8 cellular contexts compared by ENCODE assay signal in genomic region chr9:91193658-91194391, GRCh38.
DNase-seq lines count a peak whose midpoint lies in the region; ATAC-seq and TF ChIP-seq lines count a peak whose summit lies in the region.

No MANE protein-coding gene starts in this region.

- peaks cover 39% of the 10 kb centered on the region for H3K4me1 Mint-ChIP-seq in activated T-cell treated with anti-CD3 and anti-CD28 coated beads, Interleukin-2, amount 50 U/mL, for 4 hours (ENCODE audit: low read depth)

- no peaks in the 10 kb centered on the region for H3K36me3 Mint-ChIP-seq in activated T-cell treated with anti-CD3 and anti-CD28 coated beads, Interleukin-2, amount 50 U/mL, for 4 hours (ENCODE audit: insufficient read depth)

- TF ChIP-seq CTCF in A673 (conservative IDR thresholded peaks at IDR 0.05; ENCODE audit: low read depth, low read length) = no peak; the same call in 1 of the 2 replicates
- peak; percentile 17; the same call in 1 of the 2 replicates for TF ChIP-seq CTCF in OCI-LY3 (IDR thresholded peaks at IDR 0.05; ENCODE audit: low read depth, low read length)
- TF ChIP-seq CTCF in esophagus muscularis mucosa (IDR thresholded peaks at IDR 0.05) = no peak

- DNase-seq in A673 (ENCODE audit: low spot score) (peak; percentile 75), esophagus muscularis mucosa (ENCODE audit: extremely low spot score) (peak; percentile 95), myocyte (ENCODE audit: low read depth) (peak; percentile 92)
- peak; percentile 70 for DNase-seq in activated T-cell treated with anti-CD3 and anti-CD28 coated beads, Interleukin-2, amount 50 U/mL, for 4 hours
- DNase-seq in stimulated activated CD8-positive, alpha-beta memory T cell treated with anti-CD3 and anti-CD28 coated beads, Interleukin-7, amount 100 ng/mL, for 24 hours (ENCODE audit: low read depth) = peak; percentile 65

- H3K9me3 ChIP-seq in A673 (ENCODE audit: low read depth, low read length, poor library complexity, severe bottlenecking) (no peaks in the 10 kb centered on the region), OCI-LY3 (ENCODE audit: insufficient read depth, low read length) (no peaks in the 10 kb centered on the region), esophagus muscularis mucosa (no peaks in the 10 kb centered on the region)

- peak overlapping the region; percentile 73 for H2AFZ ChIP-seq in OCI-LY3 (ENCODE audit: low read depth, low read length)

- peak; percentile 33 for TF ChIP-seq EP300 in esophagus muscularis mucosa (IDR thresholded peaks at IDR 0.05)

- H3K27me3 Mint-ChIP-seq in activated T-cell treated with anti-CD3 and anti-CD28 coated beads, Interleukin-2, amount 50 U/mL, for 4 hours (ENCODE audit: low read depth) = no peaks in the 10 kb centered on the region

- ATAC-seq in GM18867 (IDR thresholded peaks at IDR 0.05; ENCODE audit: unreplicated experiment) = peak; percentile 79
- ATAC-seq in HG03175 (IDR thresholded peaks at IDR 0.05; ENCODE audit: unreplicated experiment) = peak; percentile 55
- ATAC-seq in activated T-cell treated with anti-CD3 and anti-CD28 coated beads, Interleukin-2, amount 50 U/mL, for 4 hours = peak; percentile 59

- POLR2A ChIA-PET in A673 (lab: Charles Lee; ENCODE audit: low non-redundant PET) = interaction anchor here (0.7 kb wide), 1 partner anchor 144 kb away, joined by 5 read pairs; no protein-coding TSS in a partner anchor

- peak overlapping the region; percentile 75 for H3K4me3 Mint-ChIP-seq in activated T-cell treated with anti-CD3 and anti-CD28 coated beads, Interleukin-2, amount 50 U/mL, for 4 hours

- H3K27me3 ChIP-seq in A673 (replicated peaks; ENCODE audit: insufficient read depth, low read depth, low read length, poor library complexity) (no peaks in the 10 kb centered on the region), OCI-LY3 (ENCODE audit: low read depth, low read length) (peaks cover 83% of the 10 kb centered on the region), esophagus muscularis mucosa (no peaks in the 10 kb centered on the region)

- no peaks in the 10 kb centered on the region for H3K9me3 Mint-ChIP-seq in activated T-cell treated with anti-CD3 and anti-CD28 coated beads, Interleukin-2, amount 50 U/mL, for 4 hours

- H3K4me2 ChIP-seq in OCI-LY3 (ENCODE audit: low read length) = peak overlapping the region; percentile 97

- H3K36me3 ChIP-seq in A673 (ENCODE audit: insufficient read depth, low read length, poor library complexity, severe bottlenecking) = no peaks in the 10 kb centered on the region
- no peaks in the 10 kb centered on the region for H3K36me3 ChIP-seq in OCI-LY3 (replicated peaks; ENCODE audit: low read depth, low read length)
- no peaks in the 10 kb centered on the region for H3K36me3 ChIP-seq in esophagus muscularis mucosa

- WGBS in esophagus muscularis mucosa = 16% methylated on average over 26 of the region's 52 CpGs

- TF ChIP-seq POLR2A in esophagus muscularis mucosa (IDR thresholded peaks at IDR 0.05; ENCODE audit: low read depth) = peak; percentile 72

- no TSS peak for BruUV-seq in A673 (replicated peaks; lab: Mats Ljungman, UMichigan)

- H3K4me3 ChIP-seq in A673 (ENCODE audit: low read depth, low read length, poor library complexity, severe bottlenecking) (peak overlapping the region; percentile 47), OCI-LY3 (ENCODE audit: low read length) (peak overlapping the region; percentile 84), esophagus muscularis mucosa (peak overlapping the region; percentile 55 to 58 (median 57))

- H3K9ac ChIP-seq in OCI-LY3 (ENCODE audit: low read length) = peak overlapping the region; percentile 46

- H3K79me2 ChIP-seq in OCI-LY3 (ENCODE audit: low read length) = no peaks in the 10 kb centered on the region

- intact Hi-C loops in A673 (cut with micrococcal nuclease; ENCODE audit: unreplicated experiment) = loop anchor here (10.0 kb wide), 1 partner anchor 231 kb away; the partner anchor contains the start of gene NFIL3
- intact Hi-C loops in esophagus muscularis mucosa (cut with DNase I) = loop anchor here (2.0 to 5.0 kb wide), 3 partner anchors 108 to 229 kb away; partner anchors contain the start of genes AUH and NFIL3

- H4K20me1 ChIP-seq in OCI-LY3 (ENCODE audit: insufficient read depth, low read length) = no peaks in the 10 kb centered on the region

- H3K27ac ChIP-seq in A673 (ENCODE audit: low read depth, low read length, poor library complexity, severe bottlenecking) (peak overlapping the region; percentile 76), OCI-LY3 (ENCODE audit: low read length) (no peak overlapping the region), esophagus muscularis mucosa (replicated peaks in 1 of 4) (peak overlapping the region; percentile 98 to 100 (median 99))

- peaks cover 33% of the 10 kb centered on the region for H3K4me1 ChIP-seq in A673 (ENCODE audit: insufficient read depth, low read length, poor library complexity, severe bottlenecking)
- peaks cover 8% of the 10 kb centered on the region for H3K4me1 ChIP-seq in OCI-LY3 (ENCODE audit: low read length)
- H3K4me1 ChIP-seq in esophagus muscularis mucosa = peaks cover 53 to 73% (median 72%) of the 10 kb centered on the region in 4 donors

- CTCF ChIA-PET in A673 (lab: Charles Lee) = no interaction called here
